In the genomic region with DNA sequence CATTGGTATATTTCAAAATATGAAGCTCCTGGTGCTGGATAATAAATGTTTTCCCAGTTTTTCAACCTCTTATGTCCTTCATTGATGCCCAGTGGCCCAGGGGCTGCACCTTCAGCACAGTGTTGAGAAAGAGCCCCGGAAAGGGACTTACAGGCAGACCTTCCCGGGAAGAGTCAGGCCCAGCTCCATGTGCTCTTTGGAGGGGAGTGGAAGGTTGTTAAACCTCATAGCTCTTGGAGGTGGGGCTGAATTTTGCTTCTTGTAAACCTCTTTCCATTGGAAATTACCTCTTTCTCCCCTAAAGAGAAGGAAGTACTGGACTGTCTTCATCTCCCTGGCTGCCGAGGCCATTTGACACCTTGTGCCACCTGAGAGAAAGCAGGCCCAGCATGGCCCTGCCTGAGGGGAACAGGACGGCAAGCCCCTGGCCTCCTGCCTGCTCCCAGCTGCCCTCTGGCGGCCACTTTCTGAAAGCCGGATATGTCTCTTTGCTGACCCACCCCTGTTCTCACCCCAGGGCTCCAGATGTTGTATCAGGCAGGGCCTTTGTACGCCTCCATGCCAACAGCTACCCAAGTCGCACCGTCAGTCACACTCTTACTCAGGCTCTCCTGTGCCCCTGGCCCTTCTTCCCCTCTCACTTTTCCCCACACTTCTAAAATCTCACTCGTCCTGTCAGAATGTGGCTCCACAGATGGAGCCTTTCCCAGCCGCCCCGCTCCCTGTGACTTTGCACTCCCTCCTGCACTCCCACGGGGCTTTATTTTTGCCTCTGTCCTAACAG, we compare ENCODE assay signal across 1 cellular context.
TF ChIP-seq lines count a peak whose summit lies in the region.

No MANE protein-coding gene starts in this region.

TF ChIP-seq in HepG2, 621 proteins besides CTCF, POLR2A, EP300 and RAD21 (continued from another document and continues in another):
- TF ChIP-seq, protein P1, sequence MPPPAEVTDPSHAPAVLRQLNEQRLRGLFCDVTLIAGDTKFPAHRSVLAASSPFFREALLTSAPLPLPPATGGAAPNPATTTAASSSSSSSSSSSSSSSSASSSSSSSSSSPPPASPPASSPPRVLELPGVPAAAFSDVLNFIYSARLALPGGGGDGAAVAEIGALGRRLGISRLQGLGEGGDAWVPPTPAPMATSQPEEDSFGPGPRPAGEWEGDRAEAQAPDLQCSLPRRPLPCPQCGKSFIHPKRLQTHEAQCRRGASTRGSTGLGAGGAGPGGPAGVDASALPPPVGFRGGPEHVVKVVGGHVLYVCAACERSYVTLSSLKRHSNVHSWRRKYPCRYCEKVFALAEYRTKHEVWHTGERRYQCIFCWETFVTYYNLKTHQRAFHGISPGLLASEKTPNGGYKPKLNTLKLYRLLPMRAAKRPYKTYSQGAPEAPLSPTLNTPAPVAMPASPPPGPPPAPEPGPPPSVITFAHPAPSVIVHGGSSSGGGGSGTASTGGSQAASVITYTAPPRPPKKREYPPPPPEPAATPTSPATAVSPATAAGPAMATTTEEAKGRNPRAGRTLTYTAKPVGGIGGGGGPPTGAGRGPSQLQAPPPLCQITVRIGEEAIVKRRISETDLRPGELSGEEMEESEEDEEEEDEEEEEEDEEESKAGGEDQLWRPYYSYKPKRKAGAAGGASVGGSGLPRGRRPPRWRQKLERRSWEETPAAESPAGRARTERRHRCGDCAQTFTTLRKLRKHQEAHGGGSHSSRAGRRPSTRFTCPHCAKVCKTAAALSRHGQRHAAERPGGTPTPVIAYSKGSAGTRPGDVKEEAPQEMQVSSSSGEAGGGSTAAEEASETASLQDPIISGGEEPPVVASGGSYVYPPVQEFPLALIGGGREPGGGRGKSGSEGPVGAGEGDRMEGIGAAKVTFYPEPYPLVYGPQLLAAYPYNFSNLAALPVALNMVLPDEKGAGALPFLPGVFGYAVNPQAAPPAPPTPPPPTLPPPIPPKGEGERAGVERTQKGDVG (CRISPR knock-in tag; IDR thresholded peaks at IDR 0.05; ENCODE audit: borderline replicate concordance) = no peak
- TF ChIP-seq AGO2 (optimal IDR thresholded peaks at IDR 0.05; ENCODE audit: low read depth, low read length) (no peak), ZHX2 (IDR thresholded peaks at IDR 0.05; ENCODE audit: low read depth) (no peak), ZHX2 (CRISPR knock-in tag; IDR thresholded peaks at IDR 0.05; ENCODE audit: borderline replicate concordance) (no peak), HOXA3 (CRISPR knock-in tag; IDR thresholded peaks at IDR 0.05) (0 out of 2 replicates have a peak, but pooled peaks have one; percentile 17), ZSCAN9 (CRISPR knock-in tag; IDR thresholded peaks at IDR 0.05; ENCODE audit: borderline replicate concordance) (no peak), KDM2A (CRISPR knock-in tag; IDR thresholded peaks at IDR 0.05; ENCODE audit: borderline replicate concordance, low read depth) (peak; percentile 27; the same call in 1 of the 2 replicates), RXRA (CRISPR knock-in tag; IDR thresholded peaks at IDR 0.05) (0 out of 2 replicates have a peak, but pooled peaks have one; percentile 28), HNF1A (IDR thresholded peaks at IDR 0.05; ENCODE audit: low read depth) (no peak), HNF1A (CRISPR knock-in tag; IDR thresholded peaks at IDR 0.05; ENCODE audit: borderline replicate concordance) (no peak), GABPB1 (CRISPR knock-in tag; IDR thresholded peaks at IDR 0.05) (peak; percentile 55; the same call in 1 of the 2 replicates), MAX (IDR thresholded peaks at IDR 0.05) (peak; percentile 26; the same call in 1 of the 2 replicates), ZNF687 (CRISPR knock-in tag; IDR thresholded peaks at IDR 0.05) (peak; percentile 59), POGZ (CRISPR knock-in tag; IDR thresholded peaks at IDR 0.05) (no peak), FOSL2 (CRISPR knock-in tag; IDR thresholded peaks at IDR 0.05) (peak; percentile 22; the same call in 1 of the 2 replicates), ZNF232 (CRISPR knock-in tag; IDR thresholded peaks at IDR 0.05; ENCODE audit: borderline replicate concordance) (0 out of 2 replicates have a peak, but pooled peaks have one; percentile 35)
- TF ChIP-seq, protein P2, sequence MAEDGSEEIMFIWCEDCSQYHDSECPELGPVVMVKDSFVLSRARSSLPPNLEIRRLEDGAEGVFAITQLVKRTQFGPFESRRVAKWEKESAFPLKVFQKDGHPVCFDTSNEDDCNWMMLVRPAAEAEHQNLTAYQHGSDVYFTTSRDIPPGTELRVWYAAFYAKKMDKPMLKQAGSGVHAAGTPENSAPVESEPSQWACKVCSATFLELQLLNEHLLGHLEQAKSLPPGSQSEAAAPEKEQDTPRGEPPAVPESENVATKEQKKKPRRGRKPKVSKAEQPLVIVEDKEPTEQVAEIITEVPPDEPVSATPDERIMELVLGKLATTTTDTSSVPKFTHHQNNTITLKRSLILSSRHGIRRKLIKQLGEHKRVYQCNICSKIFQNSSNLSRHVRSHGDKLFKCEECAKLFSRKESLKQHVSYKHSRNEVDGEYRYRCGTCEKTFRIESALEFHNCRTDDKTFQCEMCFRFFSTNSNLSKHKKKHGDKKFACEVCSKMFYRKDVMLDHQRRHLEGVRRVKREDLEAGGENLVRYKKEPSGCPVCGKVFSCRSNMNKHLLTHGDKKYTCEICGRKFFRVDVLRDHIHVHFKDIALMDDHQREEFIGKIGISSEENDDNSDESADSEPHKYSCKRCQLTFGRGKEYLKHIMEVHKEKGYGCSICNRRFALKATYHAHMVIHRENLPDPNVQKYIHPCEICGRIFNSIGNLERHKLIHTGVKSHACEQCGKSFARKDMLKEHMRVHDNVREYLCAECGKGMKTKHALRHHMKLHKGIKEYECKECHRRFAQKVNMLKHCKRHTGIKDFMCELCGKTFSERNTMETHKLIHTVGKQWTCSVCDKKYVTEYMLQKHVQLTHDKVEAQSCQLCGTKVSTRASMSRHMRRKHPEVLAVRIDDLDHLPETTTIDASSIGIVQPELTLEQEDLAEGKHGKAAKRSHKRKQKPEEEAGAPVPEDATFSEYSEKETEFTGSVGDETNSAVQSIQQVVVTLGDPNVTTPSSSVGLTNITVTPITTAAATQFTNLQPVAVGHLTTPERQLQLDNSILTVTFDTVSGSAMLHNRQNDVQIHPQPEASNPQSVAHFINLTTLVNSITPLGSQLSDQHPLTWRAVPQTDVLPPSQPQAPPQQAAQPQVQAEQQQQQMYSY (CRISPR knock-in tag; IDR thresholded peaks at IDR 0.05) = no peak
- TF ChIP-seq, protein P3, sequence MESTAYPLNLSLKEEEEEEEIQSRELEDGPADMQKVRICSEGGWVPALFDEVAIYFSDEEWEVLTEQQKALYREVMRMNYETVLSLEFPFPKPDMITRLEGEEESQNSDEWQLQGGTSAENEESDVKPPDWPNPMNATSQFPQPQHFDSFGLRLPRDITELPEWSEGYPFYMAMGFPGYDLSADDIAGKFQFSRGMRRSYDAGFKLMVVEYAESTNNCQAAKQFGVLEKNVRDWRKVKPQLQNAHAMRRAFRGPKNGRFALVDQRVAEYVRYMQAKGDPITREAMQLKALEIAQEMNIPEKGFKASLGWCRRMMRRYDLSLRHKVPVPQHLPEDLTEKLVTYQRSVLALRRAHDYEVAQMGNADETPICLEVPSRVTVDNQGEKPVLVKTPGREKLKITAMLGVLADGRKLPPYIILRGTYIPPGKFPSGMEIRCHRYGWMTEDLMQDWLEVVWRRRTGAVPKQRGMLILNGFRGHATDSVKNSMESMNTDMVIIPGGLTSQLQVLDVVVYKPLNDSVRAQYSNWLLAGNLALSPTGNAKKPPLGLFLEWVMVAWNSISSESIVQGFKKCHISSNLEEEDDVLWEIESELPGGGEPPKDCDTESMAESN (CRISPR knock-in tag; conservative IDR thresholded peaks at IDR 0.05) = no peak
- TF ChIP-seq, protein P4, sequence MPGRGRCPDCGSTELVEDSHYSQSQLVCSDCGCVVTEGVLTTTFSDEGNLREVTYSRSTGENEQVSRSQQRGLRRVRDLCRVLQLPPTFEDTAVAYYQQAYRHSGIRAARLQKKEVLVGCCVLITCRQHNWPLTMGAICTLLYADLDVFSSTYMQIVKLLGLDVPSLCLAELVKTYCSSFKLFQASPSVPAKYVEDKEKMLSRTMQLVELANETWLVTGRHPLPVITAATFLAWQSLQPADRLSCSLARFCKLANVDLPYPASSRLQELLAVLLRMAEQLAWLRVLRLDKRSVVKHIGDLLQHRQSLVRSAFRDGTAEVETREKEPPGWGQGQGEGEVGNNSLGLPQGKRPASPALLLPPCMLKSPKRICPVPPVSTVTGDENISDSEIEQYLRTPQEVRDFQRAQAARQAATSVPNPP (CRISPR knock-in tag; IDR thresholded peaks at IDR 0.05) = no peak
